Comparison of ENCODE assay signal across 8 cellular contexts in genomic region chr20:62861732-62862336, GRCh38. TPM values are rescaled to one million over a fixed set of nuclear protein-coding genes. Genes with fewer than 3 reads are reported as not detected.
A peak's percentile ranks its signal among the peaks of the same experiment; 100 is the strongest.
DNase-seq lines count a peak whose midpoint lies in the region; ATAC-seq and TF ChIP-seq lines count a peak whose summit lies in the region.

Gene TCFL5, minus strand, starts transcription at chr20:62861822. Its CDS starts 152 bp downstream, at chr20:62861670.

- H3K79me2 ChIP-seq in neural progenitor cell (ENCODE audit: low read depth) = peaks cover 28% of the 10 kb centered on the region

- H3K4me1 ChIP-seq in RWPE2 (ENCODE audit: insufficient read depth, poor library complexity, severe bottlenecking) (peaks cover 17% of the 10 kb centered on the region), neural progenitor cell (peaks cover 20% of the 10 kb centered on the region), stomach (peaks cover 8 to 22% (median 17%) of the 10 kb centered on the region in 4 donors)

- peak; percentile 80 for DNase-seq in COR-L47 (lab: John Stamatoyannopoulos, UW)
- peak; percentile 98 for DNase-seq in RWPE2 (ENCODE audit: low spot score)
- DNase-seq in activated effector memory CD4-positive, alpha-beta T cell treated with Interleukin-2 at 50 U/mL for 16 hours = peak; percentile 89
- peak; percentile 84 to 93 for DNase-seq in foreskin fibroblast
- peak; percentile 92 for DNase-seq in neural progenitor cell (ENCODE audit: low spot score)
- peak; percentile 93 for DNase-seq in stomach

- H3K27ac Mint-ChIP-seq in neural progenitor cell = peak within 1 kb of the TSS; percentile 29

- peaks cover 24% of the 10 kb centered on the region for H3K4me1 Mint-ChIP-seq in neural progenitor cell

- H3K4me2 ChIP-seq in neural progenitor cell = peak within 1 kb of the TSS; percentile 97

- intact Hi-C loops in stomach (cut with DNase I; ENCODE audit: low total_unique reads) = no loop called here

- 10 to 37% (median 13%) methylated on average over 17 to 68 of the region's 69 CpGs for WGBS in stomach, 5 donors

- H3K27ac ChIP-seq in RWPE2 (ENCODE audit: poor library complexity, severe bottlenecking) (peak within 1 kb of the TSS; percentile 32), neural progenitor cell (no peak within 1 kb of the TSS), stomach (peak within 1 kb of the TSS; percentile 29 to 78 (median 56))

- ATAC-seq in GM21515 (IDR thresholded peaks at IDR 0.05; ENCODE audit: unreplicated experiment) (peak; percentile 57), RWPE2 (ENCODE audit: low read depth) (peak; percentile 60)

- peaks cover 13% of the 10 kb centered on the region for H3K36me3 ChIP-seq in RWPE2 (ENCODE audit: low read depth)
- H3K36me3 ChIP-seq in neural progenitor cell = no peaks in the 10 kb centered on the region
- peaks cover 4 to 13% (median 9%) of the 10 kb centered on the region in 4 donors for H3K36me3 ChIP-seq in stomach

- TF ChIP-seq EP300 in Ishikawa (IDR thresholded peaks at IDR 0.05; ENCODE audit: borderline replicate concordance) (peak; percentile 8; the same call in 1 of the 2 replicates), stomach (IDR thresholded peaks at IDR 0.05) (no peak)

- H3K36me3 Mint-ChIP-seq in neural progenitor cell = peaks cover 10% of the 10 kb centered on the region

- no peak for TF ChIP-seq RAD21 in Ishikawa (IDR thresholded peaks at IDR 0.05; ENCODE audit: low read depth)

- H3K27me3 ChIP-seq in RWPE2 (ENCODE audit: insufficient read depth, poor library complexity, severe bottlenecking) = no peaks in the 10 kb centered on the region
- peaks cover 11% of the 10 kb centered on the region for H3K27me3 ChIP-seq in neural progenitor cell
- peaks cover 0 to 4% (median 0%) of the 10 kb centered on the region in 3 donors for H3K27me3 ChIP-seq in stomach

- H3K27me3 Mint-ChIP-seq in neural progenitor cell (ENCODE audit: insufficient read depth, low read depth) = peaks cover 6% of the 10 kb centered on the region

- no peak within 1 kb of the TSS for H3K9ac ChIP-seq in neural progenitor cell

- H3K4me3 Mint-ChIP-seq in neural progenitor cell = peak within 1 kb of the TSS; percentile 86

- TF ChIP-seq POLR2A in stomach (IDR thresholded peaks at IDR 0.05) = no peak

- H3F3A ChIP-seq in neural progenitor cell (ENCODE audit: low read depth) = peaks cover 30% of the 10 kb centered on the region

- peak within 1 kb of the TSS; percentile 97 for H3K4me3 ChIP-seq in RWPE2 (ENCODE audit: severe bottlenecking)
- H3K4me3 ChIP-seq in foreskin fibroblast (ENCODE audit: low read depth in 1 of 2, low read length in 2 of 2) = peak within 1 kb of the TSS; percentile 53 to 54
- peak within 1 kb of the TSS; percentile 74 for H3K4me3 ChIP-seq in neural progenitor cell
- peak within 1 kb of the TSS; percentile 45 to 56 (median 50) for H3K4me3 ChIP-seq in stomach

- peak within 1 kb of the TSS; percentile 48 for H2AFZ ChIP-seq in neural progenitor cell (replicated peaks)

- H3K9me3 Mint-ChIP-seq in neural progenitor cell = peaks cover 6% of the 10 kb centered on the region

- H3K9me3 ChIP-seq in RWPE2 (ENCODE audit: severe bottlenecking) (no peaks in the 10 kb centered on the region), neural progenitor cell (ENCODE audit: low read depth) (no peaks in the 10 kb centered on the region), stomach (no peaks in the 10 kb centered on the region)

- peaks cover 34% of the 10 kb centered on the region for H4K20me1 ChIP-seq in neural progenitor cell (ENCODE audit: low read depth)

- TF ChIP-seq CTCF in RWPE2 (IDR thresholded peaks at IDR 0.05; ENCODE audit: poor library complexity, severe bottlenecking) (no peak), foreskin fibroblast (IDR thresholded peaks at IDR 0.05; ENCODE audit: low read depth, low read length) (no peak), neural progenitor cell (IDR thresholded peaks at IDR 0.05) (no peak), stomach (IDR thresholded peaks at IDR 0.05) (no peak)

TF ChIP-seq in Ishikawa, 13 proteins besides CTCF, POLR2A, EP300 and RAD21:
- TF ChIP-seq USF1 (IDR thresholded peaks at IDR 0.05) (peak; percentile 58), REST (IDR thresholded peaks at IDR 0.05; ENCODE audit: low read depth) (no peak), EGR1 (IDR thresholded peaks at IDR 0.05) (no peak), MAX (IDR thresholded peaks at IDR 0.05) (peak; percentile 100), TAF1 (IDR thresholded peaks at IDR 0.05; ENCODE audit: low read depth) (peak; percentile 39; the same call in 1 of the 2 replicates), TEAD4 (IDR thresholded peaks at IDR 0.05) (peak; percentile 33; the same call in 1 of the 2 replicates), TCF12 (IDR thresholded peaks at IDR 0.05; ENCODE audit: low read depth) (0 out of 2 replicates have a peak, but pooled peaks have one; percentile 41)
TF ChIP-seq in Ishikawa: peak in this region for 5.

RNA-seq across cellular contexts. Expression of gene TCFL5, which starts in this region (rescaled TPM):
- total RNA-seq in neural progenitor cell (ENCODE audit: low replicate concordance) = 29.1 and 36.3 TPM in 2 replicates
- total RNA-seq in stomach = 10 to 100 TPM in 2 of 5 donors, 1 to 10 TPM in 3; 3.0 to 29.5 (median 9.5) TPM
- polyA plus RNA-seq in stomach = 1 to 10 TPM; 4.8 to 5.7 (median 5.0) TPM
